Comparison of ENCODE assay signal across 26 cellular contexts in genomic region chr20:6740096-6740495, GRCh38. TPM values are rescaled to one million over a fixed set of nuclear protein-coding genes. Genes with fewer than 3 reads are reported as not detected.
"Had no signal": no experiment of that assay in that cellular context is flagged by ENCODE, and none has a peak within 500 bp of the region (broad histone marks: within the 10 kb centered on the region; RNA-seq: fewer than 3 reads in every experiment).

No MANE protein-coding gene starts in this region.

- ATAC-seq: activated naive CD4-positive, alpha-beta T cell treated with anti-CD3 and anti-CD28 coated beads, Interleukin-2, amount 50 U/mL, for 72 hours; activated naive CD8-positive, alpha-beta T cell treated with anti-CD3 and anti-CD28 coated beads, Interleukin-2, amount 50 U/mL, for 24 hours; activated T-cell treated with anti-CD3 and anti-CD28 coated beads, Interleukin-2, amount 50 U/mL, for 4 hours; PC-3; T-helper 17 cell had no signal

- DNase-seq: activated B cell treated with CpG ODN at 0.5 μM for 24 hours; activated CD4-positive, alpha-beta memory T cell treated with anti-CD3 and anti-CD28 coated beads for 36 hours; activated CD4-positive, alpha-beta T cell treated with anti-CD3 and anti-CD28 coated beads, Interleukin-2, amount 10 ng/mL, durations not matched to agents 7 days and 5 days; activated CD8-positive, alpha-beta memory T cell treated with anti-CD3 and anti-CD28 coated beads for 24 hours; activated effector memory CD4-positive, alpha-beta T cell treated with anti-CD3 and anti-CD28 coated beads, Interleukin-2, amount 50 U/mL, for 16 hours; activated naive CD4-positive, alpha-beta T cell treated with Interleukin-2 at 50 U/mL for 16 hours; activated naive CD8-positive, alpha-beta T cell treated with anti-CD3 and anti-CD28 coated beads, Interleukin-2, amount 50 U/mL, for 24 hours; activated T-cell treated with anti-CD3 and anti-CD28 coated beads, Interleukin-2, amount 50 U/mL, for 4 hours; amniotic stem cell; central memory CD4-positive, alpha-beta T cell; MG63; MV-4-11; NCI-H1105; NCI-H1436; NCI-H1694 treated with DMSO at 0.1 percent for 48 hours; NCI-H2029 treated with DMSO at 0.1 percent for 48 hours; NCI-H345; NCI-H510A; NCI-H69; PC-3; SIG-M5; T-helper 17 cell; T-helper 9 cell had no signal

- H3K4me3 ChIP-seq: ascending aorta, body of pancreas, MG63 had no signal

RNA-seq across cellular contexts. Expression of gene BMP2, which starts 27.4 kb away (rescaled TPM):
- total RNA-seq: activated B cell treated with CpG ODN at 0.5 μM for 24 hours; activated CD4-positive, alpha-beta memory T cell treated with anti-CD3 and anti-CD28 coated beads for 36 hours; activated CD4-positive, alpha-beta T cell treated with anti-CD3 and anti-CD28 coated beads, Interleukin-2, amount 10 ng/mL, durations not matched to agents 7 days and 5 days; activated naive CD4-positive, alpha-beta T cell treated with anti-CD3 and anti-CD28 coated beads, Interleukin-2, amount 50 U/mL, for 72 hours; activated T-cell treated with anti-CD3 and anti-CD28 coated beads, Interleukin-2, amount 50 U/mL, for 4 hours had no signal
